8 cellular contexts compared by ENCODE assay signal in genomic region chr1:777480-778180, GRCh38.
DNase-seq lines count a peak whose midpoint lies in the region; FAIRE-seq and TF ChIP-seq lines count a peak whose summit lies in the region.
"Not testable (repeated sequence)": the region's sequence is repeated elsewhere in the genome, so short reads cannot be mapped to it uniquely, and the experiment has no call there.

No MANE protein-coding gene starts in this region.

- FAIRE-seq in endothelial cell of umbilical vein (lab: Jason Lieb, UNC): not testable (repeated sequence)

- not testable (repeated sequence) for H2AFZ ChIP-seq in SU-DHL-6 (ENCODE audit: low read depth, low read length, severe bottlenecking); endothelial cell of umbilical vein (ENCODE audit: low read depth, low read length); osteoblast (ENCODE audit: low read length)

- H3K9me3 Mint-ChIP-seq in activated naive CD8-positive, alpha-beta T cell treated with anti-CD3 and anti-CD28 coated beads for 36 hours: not testable (repeated sequence)

- not testable (repeated sequence) for H3K4me1 Mint-ChIP-seq in activated naive CD8-positive, alpha-beta T cell treated with anti-CD3 and anti-CD28 coated beads for 36 hours

- not testable (repeated sequence) for H3K9ac ChIP-seq in HUES48 (ENCODE audit: low read depth, low read length); endothelial cell of umbilical vein (replicated peaks; ENCODE audit: extremely low read depth, insufficient read depth, low read length)
- H3K9ac ChIP-seq in SU-DHL-6 (ENCODE audit: low read length) (peak overlapping the region; percentile 76), iPS-20b (ENCODE audit: low read depth, low read length) (peak overlapping the region; percentile 87; the same call in 1 of the 2 replicates)

- dilution Hi-C loops in endothelial cell of umbilical vein (cut with MboI; ENCODE audit: extremely low pct_ligation_motif_present, low sequenced_read_pairs): not testable (repeated sequence)

- not testable (repeated sequence) for H3K9me1 ChIP-seq in endothelial cell of umbilical vein (replicated peaks; ENCODE audit: control insufficient read depth, extremely low read depth, insufficient read depth, low read length)

- H3K4me2 ChIP-seq in SU-DHL-6 (ENCODE audit: low read depth, low read length, poor library complexity, severe bottlenecking): peak overlapping the region; percentile 50
- peak overlapping the region; percentile 55 for H3K4me2 ChIP-seq in endothelial cell of umbilical vein (ENCODE audit: insufficient read depth, low read length)
- peak overlapping the region; percentile 79 for H3K4me2 ChIP-seq in osteoblast (ENCODE audit: insufficient read depth, low read length)

- not testable (repeated sequence) for H3K36me3 ChIP-seq in BJ (ENCODE audit: control insufficient read depth, insufficient read depth, low read length); HUES48 (ENCODE audit: control insufficient read depth, insufficient read depth, low read length); SU-DHL-6 (ENCODE audit: low read length); endothelial cell of umbilical vein (ENCODE audit: control insufficient read depth in 2 of 2, extremely low read depth in 1 of 2, insufficient read depth in 2 of 2, low read length in 2 of 2); iPS-20b (ENCODE audit: insufficient read depth, low read depth, low read length); osteoblast (ENCODE audit: insufficient read depth, low read length); testis (ENCODE audit: low read depth, missing control alignments)

- not testable (repeated sequence) for H3K9me3 ChIP-seq in HUES48 (ENCODE audit: control insufficient read depth, insufficient read depth, low read length); SU-DHL-6 (ENCODE audit: insufficient read depth, low read length); endothelial cell of umbilical vein (replicated peaks; ENCODE audit: control insufficient read depth, insufficient read depth, low read length); iPS-20b (ENCODE audit: insufficient read depth, low read depth, low read length); osteoblast (ENCODE audit: low read depth, low read length); testis

- not testable (repeated sequence) for BruUV-seq in endothelial cell of umbilical vein (replicated peaks; lab: Mats Ljungman, UMichigan)

- not testable (repeated sequence) for TF ChIP-seq POLR2A in endothelial cell of umbilical vein (IDR thresholded peaks at IDR 0.05; ENCODE audit: low read depth, low read length); testis (IDR thresholded peaks at IDR 0.05)

- intact Hi-C loops in endothelial cell of umbilical vein (cut with micrococcal nuclease); testis (cut with DNase I; ENCODE audit: low total_unique reads): not testable (repeated sequence)

- not testable (repeated sequence) for TF ChIP-seq CTCF in BJ (IDR thresholded peaks at IDR 0.05; ENCODE audit: insufficient read depth, low read depth, low read length); SU-DHL-6 (IDR thresholded peaks at IDR 0.05; ENCODE audit: insufficient read depth, low read length, poor library complexity, severe bottlenecking); endothelial cell of umbilical vein (IDR thresholded peaks at IDR 0.05; ENCODE audit: extremely low read depth in 1 of 2, insufficient read depth in 1 of 2, low read depth in 1 of 2, low read length in 2 of 2); osteoblast (IDR thresholded peaks at IDR 0.05; ENCODE audit: extremely low read depth, low read depth, low read length); testis (IDR thresholded peaks at IDR 0.05)

- H3K4me1 ChIP-seq in HUES48 (ENCODE audit: control insufficient read depth, insufficient read depth, low read length); endothelial cell of umbilical vein (ENCODE audit: control insufficient read depth, extremely low read depth, insufficient read depth, low read length); iPS-20b (ENCODE audit: insufficient read depth, low read length); osteoblast (ENCODE audit: insufficient read depth, low read length); testis: not testable (repeated sequence)

- H3F3A ChIP-seq in SU-DHL-6 (ENCODE audit: insufficient read depth): not testable (repeated sequence)

- CTCF ChIA-PET in BJ (lab: Yijun Ruan, JAX); endothelial cell of umbilical vein (lab: Charles Lee): not testable (repeated sequence)

- not testable (repeated sequence) for DNase-seq in BJ (ENCODE audit: low read depth); activated naive CD8-positive, alpha-beta T cell treated with anti-CD3 and anti-CD28 coated beads for 36 hours; endothelial cell of umbilical vein (ENCODE audit: low read depth, low spot score); osteoblast (ENCODE audit: insufficient read length, low spot score, missing footprints); testis

- H3K36me3 Mint-ChIP-seq in activated naive CD8-positive, alpha-beta T cell treated with anti-CD3 and anti-CD28 coated beads for 36 hours: not testable (repeated sequence)

- 42 to 62% methylated on average over 15 to 23 of the region's 23 CpGs for WGBS in testis, 2 donors

- H3K9me2 ChIP-seq in SU-DHL-6 (replicated peaks; ENCODE audit: insufficient read depth, low read length): not testable (repeated sequence)

- H3K79me2 ChIP-seq in SU-DHL-6 (ENCODE audit: insufficient read depth, low read length); endothelial cell of umbilical vein (ENCODE audit: control insufficient read depth, insufficient read depth, low read length): not testable (repeated sequence)
- H3K79me2 ChIP-seq in osteoblast (ENCODE audit: insufficient read depth, low read length): peaks cover 12% of the 10 kb centered on the region

- H3K27ac Mint-ChIP-seq in activated naive CD8-positive, alpha-beta T cell treated with anti-CD3 and anti-CD28 coated beads for 36 hours: peak overlapping the region; percentile 99

- H3K27ac ChIP-seq in HUES48 (ENCODE audit: low read depth, low read length); SU-DHL-6 (ENCODE audit: low read depth, low read length); endothelial cell of umbilical vein (ENCODE audit: insufficient read depth, low read depth, low read length); iPS-20b (ENCODE audit: low read length): not testable (repeated sequence)
- H3K27ac ChIP-seq in osteoblast (ENCODE audit: low read depth, low read length): peak overlapping the region; percentile 94
- peak overlapping the region in 1 of 2 donors; percentile 85 for H3K27ac ChIP-seq in testis

- not testable (repeated sequence) for H4K20me1 ChIP-seq in SU-DHL-6 (ENCODE audit: low read depth, low read length); endothelial cell of umbilical vein (replicated peaks; ENCODE audit: control insufficient read depth, extremely low read depth, insufficient read depth, low read length); osteoblast (ENCODE audit: insufficient read depth, low read length)

- H3K27me3 ChIP-seq in BJ (ENCODE audit: control insufficient read depth, insufficient read depth, low read length); HUES48 (ENCODE audit: control insufficient read depth, insufficient read depth, low read length); SU-DHL-6 (ENCODE audit: low read length); endothelial cell of umbilical vein (ENCODE audit: control insufficient read depth in 2 of 2, insufficient read depth in 2 of 2, low read length in 2 of 2); iPS-20b (ENCODE audit: insufficient read depth, low read length); osteoblast (ENCODE audit: insufficient read depth, low read length); testis: not testable (repeated sequence)

- POLR2A ChIA-PET in BJ (lab: Charles Lee); endothelial cell of umbilical vein (lab: Charles Lee): not testable (repeated sequence)

- H3K4me3 ChIP-seq in BJ (ENCODE audit: low read depth, low read length) (peak overlapping the region; percentile 48), HUES48 (ENCODE audit: low read depth, low read length) (peak overlapping the region; percentile 81), SU-DHL-6 (ENCODE audit: insufficient read depth, low read length, poor library complexity, severe bottlenecking) (peak overlapping the region; percentile 69), endothelial cell of umbilical vein (replicated peaks in 1 of 3; ENCODE audit: insufficient read depth in 1 of 3, low read depth in 1 of 3, low read length in 3 of 3) (peak overlapping the region in 1 of 3 experiments; percentile 49), iPS-20b (ENCODE audit: low read length) (peak overlapping the region; percentile 85; the same call in 1 of the 2 replicates), osteoblast (ENCODE audit: insufficient read depth, low read length) (peak overlapping the region; percentile 79), testis (peak overlapping the region; percentile 66 to 71)

- peak overlapping the region; percentile 98 for H3K4me3 Mint-ChIP-seq in activated naive CD8-positive, alpha-beta T cell treated with anti-CD3 and anti-CD28 coated beads for 36 hours

- H3K27me3 Mint-ChIP-seq in activated naive CD8-positive, alpha-beta T cell treated with anti-CD3 and anti-CD28 coated beads for 36 hours: not testable (repeated sequence)
